ENCODE assay signal across 10 cellular contexts in genomic region chr9:94639996-94640376, GRCh38. TPM values are rescaled to one million over a fixed set of nuclear protein-coding genes. Genes with fewer than 3 reads are reported as not detected.
DNase-seq lines count a peak whose midpoint lies in the region; ATAC-seq, FAIRE-seq and TF ChIP-seq lines count a peak whose summit lies in the region.
"Had no signal": no experiment of that assay in that cellular context is flagged by ENCODE, and none has a peak within 500 bp of the region (broad histone marks: within the 10 kb centered on the region; RNA-seq: fewer than 3 reads in every experiment).

No MANE protein-coding gene starts in this region.

- CTCF ChIA-PET in PC-9 (lab: Charles Lee) = interaction anchor here (0.7 to 1.2 kb wide), 3 partner anchors 29 to 456 kb away, joined by 4 to 7 read pairs (median 7); no protein-coding TSS in a partner anchor

- H3K4me1 ChIP-seq in PC-9 (replicated peaks; ENCODE audit: insufficient read depth) = peaks cover 55% of the 10 kb centered on the region
- peaks cover 3% of the 10 kb centered on the region for H3K4me1 ChIP-seq in hepatocyte (ENCODE audit: insufficient read depth)
- peaks cover 0 to 4% (median 0%) of the 10 kb centered on the region in 3 donors for H3K4me1 ChIP-seq in pancreas
- H3K4me1 ChIP-seq in foreskin keratinocyte = no peaks in the 10 kb centered on the region

- peaks cover 27% of the 10 kb centered on the region for H3F3A ChIP-seq in PC-9 (ENCODE audit: insufficient read depth, low read depth)

- TF ChIP-seq CTCF in PC-9 (conservative IDR thresholded peaks at IDR 0.05) (no peak), hepatocyte (IDR thresholded peaks at IDR 0.05; ENCODE audit: poor library complexity) (no peak), pancreas (IDR thresholded peaks at IDR 0.05) (no peak), foreskin keratinocyte (conservative IDR thresholded peaks at IDR 0.05) (no peak)

- H3K9me3 ChIP-seq in PC-9 (ENCODE audit: insufficient read depth, low read depth) = no peaks in the 10 kb centered on the region
- no peaks in the 10 kb centered on the region for H3K9me3 ChIP-seq in hepatocyte (ENCODE audit: low read depth)
- H3K9me3 ChIP-seq in pancreas = no peaks in the 10 kb centered on the region

- H3K4me2 ChIP-seq in PC-9 = peak overlapping the region; percentile 91
- H3K4me2 ChIP-seq in hepatocyte = peak overlapping the region; percentile 94

- H3K27ac ChIP-seq in PC-9 (peak overlapping the region; percentile 84), hepatocyte (no peak overlapping the region), pancreas (peak overlapping the region in 3 of 4 donors; percentile 54 to 75 (median 65)), foreskin keratinocyte (no peak overlapping the region)

- DNase-seq in ELF-1 (ENCODE audit: low read depth, low spot score) (peak; percentile 71), PC-9 (peak; percentile 41 to 85), hepatocyte (ENCODE audit: low spot score) (no peak), pancreas (no peak), Ammon's horn (ENCODE audit: low spot score) (no peak), NAMALWA (ENCODE audit: low spot score) (no peak), inferior parietal cortex (ENCODE audit: extremely low spot score) (no peak), foreskin keratinocyte (no peak)
- DNase-seq: NCI-H2107 had no signal

- no TSS peak for BruUV-seq in PC-9 (replicated peaks; lab: Mats Ljungman, UMichigan)

- WGBS in hepatocyte (ENCODE audit: low lambda C conversion rate, missing lambda C conversion rate) = 42% methylated on average over 15 of the region's 15 CpGs
- 44 to 52% methylated on average over 15 of the region's 15 CpGs for WGBS in pancreas, 2 donors

- intact Hi-C loops in PC-9 (cut with micrococcal nuclease; ENCODE audit: unreplicated experiment) (loop anchor here (10.0 kb wide), 1 partner anchor 85 kb away; the partner anchor contains the start of gene AOPEP), pancreas (cut with DNase I) (no loop called here)

- peaks cover 58% of the 10 kb centered on the region for H3K79me2 ChIP-seq in PC-9 (ENCODE audit: low read depth)
- no peaks in the 10 kb centered on the region for H3K79me2 ChIP-seq in hepatocyte

- POLR2A ChIA-PET in PC-9 (lab: Charles Lee; ENCODE audit: unreplicated experiment) = interaction anchor here (0.7 to 1.9 kb wide), 3 partner anchors 9 to 26 kb away, joined by 6 to 18 read pairs (median 12); no protein-coding TSS in a partner anchor

- H3K9me2 ChIP-seq in PC-9 (ENCODE audit: insufficient read depth) = no peaks in the 10 kb centered on the region
- H3K9me2 ChIP-seq in hepatocyte (replicated peaks; ENCODE audit: insufficient read depth) = no peaks in the 10 kb centered on the region

- H2AFZ ChIP-seq in PC-9 (peak overlapping the region; percentile 73), hepatocyte (peak overlapping the region; percentile 77)

- FAIRE-seq in pancreas (lab: Jason Lieb, UNC) = no peak

- no peaks in the 10 kb centered on the region for H3K27me3 ChIP-seq in PC-9 (ENCODE audit: insufficient read depth, low read depth)
- peaks cover 7% of the 10 kb centered on the region for H3K27me3 ChIP-seq in hepatocyte
- no peaks in the 10 kb centered on the region for H3K27me3 ChIP-seq in pancreas
- H3K27me3 ChIP-seq in foreskin keratinocyte = peaks cover 38% of the 10 kb centered on the region

- ATAC-seq in pancreas (peak in 1 of 4 donors; percentile 4), foreskin keratinocyte (no peak)

- H3K4me3 ChIP-seq in PC-9 (peak overlapping the region; percentile 76), hepatocyte (peak overlapping the region; percentile 57), pancreas (peak overlapping the region in 3 of 4 donors; percentile 66 to 73 (median 67))

- H4K20me1 ChIP-seq in PC-9 (ENCODE audit: insufficient read depth) (no peaks in the 10 kb centered on the region), hepatocyte (ENCODE audit: insufficient read depth, poor library complexity, severe bottlenecking) (no peaks in the 10 kb centered on the region)

- H3K36me3 ChIP-seq in PC-9 (ENCODE audit: low read depth) (peaks cover 14% of the 10 kb centered on the region; the same call in 1 of the 2 replicates), hepatocyte (replicated peaks; ENCODE audit: insufficient read depth, low read depth) (no peaks in the 10 kb centered on the region), pancreas (no peaks in the 10 kb centered on the region)

RNA-seq across cellular contexts. Expression of gene FBP1, which starts 0.7 kb away (rescaled TPM):
- 34.9 and 35.0 TPM in 2 replicates for total RNA-seq in PC-9 (2021)
- 24.0 and 31.2 TPM in 2 replicates for total RNA-seq in hepatocyte
- 38.4 and 65.3 TPM in 2 replicates for polyA plus RNA-seq in hepatocyte
- total RNA-seq in pancreas = 10 to 100 TPM; 19.5 to 31.2 (median 24.1) TPM
- polyA plus RNA-seq in pancreas = 10 to 100 TPM; 19.5 to 39.2 TPM
- not detected in 2 replicates for total RNA-seq in foreskin keratinocyte
- polyA plus RNA-seq in foreskin keratinocyte = not detected in 2 replicates

RNA-seq across cellular contexts. Expression of gene FBP2, which starts 46.4 kb away (rescaled TPM):
- total RNA-seq in PC-9 (2021) = not detected in 2 replicates
- total RNA-seq in hepatocyte = 0.20 TPM in 1 of 2 replicates, not detected in the other
- polyA plus RNA-seq in hepatocyte = 0.30 and 0.74 TPM in 2 replicates
- under 1 TPM in 5 of 6 donors, not detected in 1; 0.46 to 0.95 (median 0.74) TPM for total RNA-seq in pancreas
- under 1 TPM; 0.47 to 0.49 TPM for polyA plus RNA-seq in pancreas
- total RNA-seq in foreskin keratinocyte = not detected in 2 replicates
- polyA plus RNA-seq in foreskin keratinocyte = not detected in 2 replicates
- total RNA-seq: glomerular endothelial cell had no signal

Comparison
In these comparisons a context has a peak if more than half of its experiments do, and no peak if none do; other contexts are left out.
1. DNase-seq: peak in ELF-1 (single experiment) and PC-9 (2 of 2); none in hepatocyte (single experiment), pancreas (0 of 6), Ammon's horn (single experiment), NAMALWA (single experiment), inferior parietal cortex (single experiment) and foreskin keratinocyte (0 of 2).
2. H3K27ac ChIP-seq: peak in PC-9 (single experiment) and pancreas (3 of 4); none in hepatocyte (single experiment) and foreskin keratinocyte (single experiment).
3. RNA of gene FBP1, which starts 0.7 kb away (total RNA-seq): 34.9 to 35.0 TPM in PC-9, 24.0 to 31.2 TPM in hepatocyte and 19.5 to 31.2 TPM in pancreas; not detected in foreskin keratinocyte; every median in the first group is over 10 times any median in the second.
4. Peak in every context shown above with its lines, with median percentiles within 50 percentile points of each other: H3K4me3 ChIP-seq.